In the genomic region with DNA sequence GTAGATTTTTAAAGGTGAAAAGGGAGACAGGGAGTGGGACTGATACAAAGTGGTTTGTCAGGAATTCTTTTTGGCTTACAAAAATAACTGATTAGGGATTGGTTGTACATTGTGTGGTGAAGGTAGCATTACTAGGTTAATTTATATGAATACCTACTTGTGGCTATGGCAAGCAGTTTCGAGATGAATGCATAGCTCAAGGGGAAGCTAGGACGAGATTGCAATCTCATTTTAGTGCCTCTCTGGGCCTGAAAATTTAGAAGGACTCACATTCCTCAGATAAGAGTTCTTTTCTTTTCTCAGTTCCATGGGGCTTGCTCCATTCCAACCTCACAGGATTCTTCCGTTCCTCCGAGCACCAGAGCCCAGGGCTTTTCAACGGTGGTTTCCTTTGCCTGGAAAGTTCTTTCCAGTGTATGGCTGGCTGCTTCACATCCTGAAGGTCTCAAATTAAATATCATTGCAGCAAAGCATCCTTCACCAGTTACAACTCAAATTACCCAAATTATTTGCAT, we compare ENCODE assay signal across 22 cellular contexts.
"Had no signal": no experiment of that assay in that cellular context is flagged by ENCODE, and none has a peak within 500 bp of the region (broad histone marks: within the 10 kb centered on the region; RNA-seq: fewer than 3 reads in every experiment).

No MANE protein-coding gene starts in this region.

- H3K27ac ChIP-seq: colonic mucosa, gastrocnemius medialis, lower lobe of right lung, tibial artery, uterus had no signal

- DNase-seq: activated CD4-positive, alpha-beta T cell treated with anti-CD3 and anti-CD28 coated beads for 48 hours; activated CD4-positive, CD25-positive, alpha-beta regulatory T cell; activated CD8-positive, alpha-beta T cell treated with anti-CD3 and anti-CD28 coated beads for 36 hours; activated naive CD4-positive, alpha-beta T cell treated with anti-CD3 and anti-CD28 coated beads for 36 hours; activated T-cell treated with anti-CD3 and anti-CD28 coated beads, Interleukin-2, amount 50 U/mL, for 24 hours; central memory CD4-positive, alpha-beta T cell; colonic mucosa; gastrocnemius medialis; lower lobe of right lung; midbrain; occipital lobe; stimulated activated CD4-positive, alpha-beta T cell treated with anti-CD3 and anti-CD28 coated beads, Interleukin-12 subunit alpha, Interleukin-12 subunit beta, amount 100 ng/mL, for 4 hours; stimulated activated CD4-positive, alpha-beta T cell treated with anti-CD3 and anti-CD28 coated beads, Interleukin-1b, Interleukin-23, amount 100 ng/mL, for 48 hours; stimulated activated CD8-positive, alpha-beta memory T cell treated with anti-CD3 and anti-CD28 coated beads, Interleukin-4, amount 100 ng/mL, for 48 hours; stimulated activated naive CD4-positive, alpha-beta T cell treated with Interleukin-2 at 50 U/mL for 16 hours; T-helper 1 cell; T-helper 9 cell; tibial artery; uterus had no signal

- H3K4me3 ChIP-seq: colonic mucosa, gastrocnemius medialis, lower lobe of right lung, tibial artery, uterus had no signal

- H3K4me3 Mint-ChIP-seq: activated CD8-positive, alpha-beta T cell treated with anti-CD3 and anti-CD28 coated beads for 36 hours; activated naive CD4-positive, alpha-beta T cell treated with anti-CD3 and anti-CD28 coated beads for 36 hours; activated T-cell treated with anti-CD3 and anti-CD28 coated beads, Interleukin-2, amount 50 U/mL, for 24 hours; brain; nephron had no signal

- H3K27me3 ChIP-seq: colonic mucosa, gastrocnemius medialis, tibial artery, uterus had no signal

- H3K27ac Mint-ChIP-seq: activated CD8-positive, alpha-beta T cell treated with anti-CD3 and anti-CD28 coated beads for 36 hours; activated naive CD4-positive, alpha-beta T cell treated with anti-CD3 and anti-CD28 coated beads for 36 hours; activated T-cell treated with anti-CD3 and anti-CD28 coated beads, Interleukin-2, amount 50 U/mL, for 24 hours; nephron had no signal

- H3K36me3 ChIP-seq: colonic mucosa, gastrocnemius medialis, lower lobe of right lung, tibial artery, uterus had no signal

- H3K4me1 ChIP-seq: colonic mucosa, lower lobe of right lung, tibial artery, uterus had no signal

- H3K9me3 ChIP-seq: colonic mucosa, gastrocnemius medialis, lower lobe of right lung, uterus had no signal

- FAIRE-seq: keratinocyte had no signal

- H3K9me3 Mint-ChIP-seq: activated CD8-positive, alpha-beta T cell treated with anti-CD3 and anti-CD28 coated beads for 36 hours had no signal

- H3K27me3 Mint-ChIP-seq: activated CD8-positive, alpha-beta T cell treated with anti-CD3 and anti-CD28 coated beads for 36 hours; activated T-cell treated with anti-CD3 and anti-CD28 coated beads, Interleukin-2, amount 50 U/mL, for 24 hours; brain had no signal
